ENCODE assay signal across 22 cellular contexts in the genomic region with DNA sequence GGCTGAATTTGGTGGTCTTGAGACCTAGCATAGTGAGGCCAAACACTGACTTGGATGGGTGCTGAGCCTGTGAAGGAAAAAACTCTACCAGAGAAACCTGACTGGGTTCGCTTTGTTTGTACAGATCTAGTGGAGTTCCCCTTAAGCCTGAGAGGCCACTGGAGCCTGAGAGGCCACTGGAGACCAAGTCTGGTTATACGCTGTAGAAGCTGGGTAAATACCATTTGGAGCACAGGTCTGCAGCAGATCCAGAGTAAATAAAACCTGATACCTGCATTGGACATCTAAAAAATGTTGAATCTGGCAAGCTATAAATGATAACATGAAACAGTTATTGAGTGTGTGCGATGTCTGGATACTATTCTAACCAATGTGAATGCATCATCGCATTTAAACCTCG.
DNase-seq lines count a peak whose midpoint lies in the region; ATAC-seq, FAIRE-seq and TF ChIP-seq lines count a peak whose summit lies in the region.
"Had no signal": no experiment of that assay in that cellular context is flagged by ENCODE, and none has a peak within 500 bp of the region (broad histone marks: within the 10 kb centered on the region; RNA-seq: fewer than 3 reads in every experiment).

No MANE protein-coding gene starts in this region.

- CTCF ChIA-PET in HepG2 (lab: Yijun Ruan, JAX; ENCODE audit: low intra/inter-chr PET ratio, low total read pairs) = no interaction called here

- in situ Hi-C loops in HepG2 (cut with HindIII; ENCODE audit: extremely low pct_ligation_motif_present, low pct_unique_long_range_greater_than_20kb) = no loop called here

- H2AFZ ChIP-seq in HepG2 (ENCODE audit: low read length) = no peak overlapping the region
- H2AFZ ChIP-seq: GM23248 had no signal

- TF ChIP-seq RAD21 in liver (IDR thresholded peaks at IDR 0.05) = no peak
- TF ChIP-seq RAD21 in HepG2 (CRISPR knock-in tag; IDR thresholded peaks at IDR 0.05) = no peak

- intact Hi-C loops in HepG2 (cut with micrococcal nuclease; ENCODE audit: unreplicated experiment) = no loop called here

- no peak for FAIRE-seq in HepG2 (lab: Jason Lieb, UNC)
- FAIRE-seq: G401.6, GM12891, H54 had no signal

- H3K4me1 ChIP-seq in liver (ENCODE audit: control insufficient read depth in 4 of 4, insufficient read depth in 4 of 4, low read length in 3 of 4) (peaks cover 0 to 6% (median 4%) of the 10 kb centered on the region in 4 donors), HepG2 (ENCODE audit: insufficient read depth, low read length) (no peaks in the 10 kb centered on the region)
- H3K4me1 ChIP-seq: BLaER1, Caco-2 had no signal

- peaks cover 0 to 4% (median 0%) of the 10 kb centered on the region in 4 donors for H3K27me3 ChIP-seq in liver (ENCODE audit: control insufficient read depth in 4 of 4, insufficient read depth in 4 of 4, low read length in 3 of 4)
- no peaks in the 10 kb centered on the region for H3K27me3 ChIP-seq in HepG2 (ENCODE audit: control insufficient read depth in 1 of 2, insufficient read depth in 2 of 2, low read length in 2 of 2)

- H3K4me3 ChIP-seq in liver (ENCODE audit: low read depth in 1 of 3, low read length in 3 of 3) = no peak overlapping the region
- no peak overlapping the region for H3K4me3 ChIP-seq in HepG2 (replicated peaks in 1 of 3; ENCODE audit: insufficient read depth in 1 of 3, low read depth in 2 of 3, low read length in 3 of 3)
- H3K4me3 ChIP-seq: BLaER1, GM23248 had no signal

- 58% methylated on average over 5 of the region's 5 CpGs for WGBS in liver
- 49% methylated on average over 5 of the region's 5 CpGs for WGBS in HepG2 (ENCODE audit: low lambda C conversion rate)

- H3K36me3 ChIP-seq in liver (ENCODE audit: control insufficient read depth in 4 of 4, insufficient read depth in 3 of 4, low read depth in 1 of 4, low read length in 3 of 4) = no peaks in the 10 kb centered on the region
- H3K36me3 ChIP-seq in HepG2 (replicated peaks in 1 of 2; ENCODE audit: control insufficient read depth in 1 of 2, insufficient read depth in 2 of 2, low read length in 2 of 2) = no peaks in the 10 kb centered on the region
- H3K36me3 ChIP-seq: BLaER1 had no signal

- H3K27ac ChIP-seq in liver (ENCODE audit: low read depth in 1 of 2, low read length in 2 of 2) = no peak overlapping the region
- H3K27ac ChIP-seq in HepG2 (ENCODE audit: extremely low read length, insufficient read depth, low read length) = no peak overlapping the region
- H3K27ac ChIP-seq: 22Rv1, BLaER1, GM23248, HL-60 had no signal

- no peak overlapping the region for H3K4me2 ChIP-seq in HepG2 (ENCODE audit: low read depth, low read length)
- H3K4me2 ChIP-seq: BLaER1 had no signal

- no peaks in the 10 kb centered on the region for H3K9me3 ChIP-seq in liver (ENCODE audit: control insufficient read depth in 4 of 4, low read length in 3 of 4)
- no peaks in the 10 kb centered on the region for H3K9me3 ChIP-seq in HepG2 (ENCODE audit: low read length)
- H3K9me3 ChIP-seq: Caco-2 had no signal

- H3K9ac ChIP-seq in liver (ENCODE audit: low read depth in 1 of 2, low read length in 2 of 2) (no peak overlapping the region), HepG2 (ENCODE audit: insufficient read depth, low read depth, low read length) (no peak overlapping the region)
- H3K9ac ChIP-seq: BLaER1, GM23248 had no signal

- POLR2A ChIA-PET in HepG2 (lab: Yijun Ruan, JAX) = no interaction called here

- TF ChIP-seq EP300 in HepG2 (IDR thresholded peaks at IDR 0.05; ENCODE audit: low read depth in 2 of 2, low read length in 2 of 2) = no peak
- no peak for TF ChIP-seq EP300 in HepG2 (CRISPR knock-in tag; IDR thresholded peaks at IDR 0.05; ENCODE audit: borderline replicate concordance)

- no peaks in the 10 kb centered on the region for H3K79me2 ChIP-seq in HepG2 (ENCODE audit: insufficient read depth, low read length)

- ATAC-seq in HepG2 (no peak), left lobe of liver (peak; percentile 86), HG03571 (IDR thresholded peaks at IDR 0.05; ENCODE audit: unreplicated experiment) (no peak)
- ATAC-seq: HCT116 had no signal

- peak; percentile 0 for DNase-seq in DMS153 (lab: John Stamatoyannopoulos, UW)
- DNase-seq in DMS153 treated with DMSO at 0.1 percent for 48 hours (lab: John Stamatoyannopoulos, UW; ENCODE audit: unreplicated experiment) = no peak
- DNase-seq in HepG2 (ENCODE audit: low spot score) = no peak
- no peak for DNase-seq in left lobe of liver (ENCODE audit: low spot score)
- no peak for DNase-seq in stimulated activated CD4-positive, alpha-beta T cell treated with anti-CD3 and anti-CD28 coated beads, Interleukin-4, amount 100 ng/mL, for 24 hours
- no peak for DNase-seq in NCI-H2171 (lab: John Stamatoyannopoulos, UW)
- DNase-seq: AML-193; Caco-2; CD8-positive, alpha-beta memory T cell; DMS79 treated with DMSO at 0.1 percent for 48 hours; EL; GM23248; IMR-90 had no signal

- H4K20me1 ChIP-seq in HepG2 (ENCODE audit: insufficient read depth, low read length) = no peaks in the 10 kb centered on the region
- H4K20me1 ChIP-seq: BLaER1 had no signal

- BruUV-seq in HepG2 (replicated peaks; lab: Mats Ljungman, UMichigan) = no TSS peak

- TF ChIP-seq POLR2A in HepG2 (IDR thresholded peaks at IDR 0.05; ENCODE audit: insufficient read depth in 1 of 2, low read depth in 2 of 2, low read length in 2 of 2) = no peak

- no peak for TF ChIP-seq CTCF in liver (IDR thresholded peaks at IDR 0.05; ENCODE audit: low read depth, low read length, missing input control)
- no peak for TF ChIP-seq CTCF in HepG2 (CRISPR knock-in tag; IDR thresholded peaks at IDR 0.05)

TF ChIP-seq in liver, 16 proteins besides CTCF, POLR2A, EP300 and RAD21:
- TF ChIP-seq NR2F2 (IDR thresholded peaks at IDR 0.05) (no peak), FOXA2 (IDR thresholded peaks at IDR 0.05) (peak; percentile 14), GABPA (IDR thresholded peaks at IDR 0.05 in 1 of 2, conservative IDR thresholded peaks at IDR 0.05 in 1 of 2) (no peak)
TF ChIP-seq in liver: peak in this region for 1.

TF ChIP-seq in HepG2, 621 proteins besides CTCF, POLR2A, EP300 and RAD21 (continues in another document):
- no peak for TF ChIP-seq ZNF138 (CRISPR knock-in tag; IDR thresholded peaks at IDR 0.05; ENCODE audit: low read depth)
- TF ChIP-seq, protein P1, sequence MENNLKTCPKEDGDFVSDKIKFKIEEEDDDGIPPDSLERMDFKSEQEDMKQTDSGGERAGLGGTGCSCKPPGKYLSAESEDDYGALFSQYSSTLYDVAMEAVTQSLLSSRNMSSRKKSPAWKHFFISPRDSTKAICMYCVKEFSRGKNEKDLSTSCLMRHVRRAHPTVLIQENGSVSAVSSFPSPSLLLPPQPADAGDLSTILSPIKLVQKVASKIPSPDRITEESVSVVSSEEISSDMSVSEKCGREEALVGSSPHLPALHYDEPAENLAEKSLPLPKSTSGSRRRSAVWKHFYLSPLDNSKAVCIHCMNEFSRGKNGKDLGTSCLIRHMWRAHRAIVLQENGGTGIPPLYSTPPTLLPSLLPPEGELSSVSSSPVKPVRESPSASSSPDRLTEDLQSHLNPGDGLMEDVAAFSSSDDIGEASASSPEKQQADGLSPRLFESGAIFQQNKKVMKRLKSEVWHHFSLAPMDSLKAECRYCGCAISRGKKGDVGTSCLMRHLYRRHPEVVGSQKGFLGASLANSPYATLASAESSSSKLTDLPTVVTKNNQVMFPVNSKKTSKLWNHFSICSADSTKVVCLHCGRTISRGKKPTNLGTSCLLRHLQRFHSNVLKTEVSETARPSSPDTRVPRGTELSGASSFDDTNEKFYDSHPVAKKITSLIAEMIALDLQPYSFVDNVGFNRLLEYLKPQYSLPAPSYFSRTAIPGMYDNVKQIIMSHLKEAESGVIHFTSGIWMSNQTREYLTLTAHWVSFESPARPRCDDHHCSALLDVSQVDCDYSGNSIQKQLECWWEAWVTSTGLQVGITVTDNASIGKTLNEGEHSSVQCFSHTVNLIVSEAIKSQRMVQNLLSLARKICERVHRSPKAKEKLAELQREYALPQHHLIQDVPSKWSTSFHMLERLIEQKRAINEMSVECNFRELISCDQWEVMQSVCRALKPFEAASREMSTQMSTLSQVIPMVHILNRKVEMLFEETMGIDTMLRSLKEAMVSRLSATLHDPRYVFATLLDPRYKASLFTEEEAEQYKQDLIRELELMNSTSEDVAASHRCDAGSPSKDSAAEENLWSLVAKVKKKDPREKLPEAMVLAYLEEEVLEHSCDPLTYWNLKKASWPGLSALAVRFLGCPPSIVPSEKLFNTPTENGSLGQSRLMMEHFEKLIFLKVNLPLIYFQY (CRISPR knock-in tag; IDR thresholded peaks at IDR 0.05; ENCODE audit: borderline replicate concordance) = no peak
- TF ChIP-seq, protein P2, sequence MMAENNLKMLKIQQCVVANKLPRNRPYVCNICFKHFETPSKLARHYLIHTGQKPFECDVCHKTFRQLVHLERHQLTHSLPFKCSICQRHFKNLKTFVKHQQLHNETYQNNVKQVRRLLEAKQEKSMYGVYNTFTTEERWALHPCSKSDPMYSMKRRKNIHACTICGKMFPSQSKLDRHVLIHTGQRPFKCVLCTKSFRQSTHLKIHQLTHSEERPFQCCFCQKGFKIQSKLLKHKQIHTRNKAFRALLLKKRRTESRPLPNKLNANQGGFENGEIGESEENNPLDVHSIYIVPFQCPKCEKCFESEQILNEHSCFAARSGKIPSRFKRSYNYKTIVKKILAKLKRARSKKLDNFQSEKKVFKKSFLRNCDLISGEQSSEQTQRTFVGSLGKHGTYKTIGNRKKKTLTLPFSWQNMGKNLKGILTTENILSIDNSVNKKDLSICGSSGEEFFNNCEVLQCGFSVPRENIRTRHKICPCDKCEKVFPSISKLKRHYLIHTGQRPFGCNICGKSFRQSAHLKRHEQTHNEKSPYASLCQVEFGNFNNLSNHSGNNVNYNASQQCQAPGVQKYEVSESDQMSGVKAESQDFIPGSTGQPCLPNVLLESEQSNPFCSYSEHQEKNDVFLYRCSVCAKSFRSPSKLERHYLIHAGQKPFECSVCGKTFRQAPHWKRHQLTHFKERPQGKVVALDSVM (CRISPR knock-in tag; IDR thresholded peaks at IDR 0.05) = no peak
- no peak for TF ChIP-seq ZNF776 (CRISPR knock-in tag; IDR thresholded peaks at IDR 0.05)
